Comparison of ENCODE assay signal across 8 cellular contexts in the genomic region with DNA sequence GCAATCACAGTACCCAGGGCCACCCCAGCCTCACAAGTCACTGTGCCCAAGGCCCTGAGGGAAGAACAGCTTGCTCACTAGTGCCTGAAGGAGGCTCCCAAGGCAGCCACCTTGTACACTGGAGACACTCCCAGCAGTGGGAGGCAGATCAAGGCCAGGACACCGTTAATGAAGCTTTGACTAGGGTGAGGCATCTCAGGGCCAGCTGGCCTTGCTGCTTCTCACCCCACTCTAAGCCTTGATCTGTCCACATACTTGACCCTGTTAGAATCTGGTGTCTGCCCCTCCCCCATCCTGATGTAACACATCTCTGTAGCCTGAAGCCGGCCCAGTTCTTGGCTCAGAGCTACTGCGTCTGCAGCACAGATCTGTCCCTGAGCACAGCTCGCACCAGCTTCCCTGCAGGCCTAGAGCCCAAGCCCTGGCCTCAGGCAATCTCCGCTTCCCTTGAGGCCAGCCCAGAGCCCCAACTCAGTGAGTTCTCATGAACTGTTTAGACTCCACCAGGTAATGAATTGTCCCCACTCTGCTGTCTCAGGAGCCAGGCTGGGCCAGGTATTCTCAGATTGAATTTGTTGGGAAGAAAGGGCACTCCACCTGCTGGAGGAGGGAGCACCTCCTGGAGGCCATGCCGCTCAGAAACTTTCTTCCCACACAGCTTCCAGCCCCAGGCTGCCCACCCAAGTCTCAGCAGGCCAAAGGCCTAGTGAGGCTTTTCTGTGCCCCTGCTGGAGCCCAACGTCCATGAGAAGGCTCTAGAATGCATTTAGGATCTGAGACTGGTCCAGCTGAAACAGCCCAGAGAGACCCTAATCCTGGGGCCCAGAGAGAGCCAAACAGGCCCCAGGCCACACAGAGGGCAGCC. TPM values are rescaled to one million over a fixed set of nuclear protein-coding genes. Genes with fewer than 3 reads are reported as not detected.
DNase-seq lines count a peak whose midpoint lies in the region; ATAC-seq, FAIRE-seq and TF ChIP-seq lines count a peak whose summit lies in the region.

No MANE protein-coding gene starts in this region.

- no peaks in the 10 kb centered on the region for H3K27me3 ChIP-seq in upper lobe of left lung

- CTCF ChIA-PET in activated CD4-positive, alpha-beta T cell treated with anti-CD3 and anti-CD28 coated beads, Interleukin-2, amount 10 ng/mL, durations not matched to agents 7 days and 5 days (lab: Charles Lee), result interaction anchor here (0.6 to 3.3 kb wide), 11 partner anchors 9 to 149 kb away, joined by 3 to 15 read pairs (median 4); no protein-coding TSS in a partner anchor

- no peaks in the 10 kb centered on the region for H3K36me3 Mint-ChIP-seq in activated CD4-positive, alpha-beta T cell treated with anti-CD3 and anti-CD28 coated beads, Interleukin-2, amount 10 ng/mL, durations not matched to agents 7 days and 5 days (ENCODE audit: low read depth)

- H3K27me3 Mint-ChIP-seq in activated CD4-positive, alpha-beta T cell treated with anti-CD3 and anti-CD28 coated beads, Interleukin-2, amount 10 ng/mL, durations not matched to agents 7 days and 5 days, result no peaks in the 10 kb centered on the region

- intact Hi-C loops in kidney (cut with DNase I), result no loop called here

- WGBS in upper lobe of left lung, 2 donors, result 40 to 48% methylated on average over 3 to 7 of the region's 7 CpGs

- H3K27ac ChIP-seq in kidney (ENCODE audit: low read depth in 2 of 2, low read length in 2 of 2) (peak overlapping the region in 1 of 2 donors; percentile 51), upper lobe of left lung (peak overlapping the region; percentile 32 to 82 (median 61))

- no peak for DNase-seq in activated CD4-positive, alpha-beta T cell treated with anti-CD3 and anti-CD28 coated beads, Interleukin-2, amount 10 ng/mL, durations not matched to agents 7 days and 5 days
- no peak for DNase-seq in activated CD4-positive, alpha-beta T cell treated with anti-CD3 and anti-CD28 coated beads, Interleukin-2, amount 50 U/mL, for 48 hours
- DNase-seq in astrocyte of the hippocampus (ENCODE audit: low read depth, low spot score), result peak; percentile 58
- peak; percentile 92 for DNase-seq in kidney
- DNase-seq in upper lobe of left lung, result peak in 1 of 2 donors; percentile 88
- DNase-seq in SIG-M5 treated with dmso at 0.1 percent for 504 hours (lab: John Stamatoyannopoulos, UW; ENCODE audit: unreplicated experiment), result no peak
- DNase-seq in activated CD8-positive, alpha-beta memory T cell treated with anti-CD3 and anti-CD28 coated beads, Interleukin-2, amount 50 U/mL, for 4 hours, result no peak

- FAIRE-seq in kidney (lab: Jason Lieb, UNC), result no peak

- no peak for TF ChIP-seq POLR2A in upper lobe of left lung (IDR thresholded peaks at IDR 0.05)

- TF ChIP-seq EP300 in upper lobe of left lung (IDR thresholded peaks at IDR 0.05), result peak in 1 of 4 donors; percentile 57

- H3K4me1 Mint-ChIP-seq in activated CD4-positive, alpha-beta T cell treated with anti-CD3 and anti-CD28 coated beads, Interleukin-2, amount 10 ng/mL, durations not matched to agents 7 days and 5 days, result peaks cover 14% of the 10 kb centered on the region

- peak overlapping the region in 1 of 2 donors; percentile 26 for H3K9ac ChIP-seq in kidney (ENCODE audit: low read length in 2 of 2)

- POLR2A ChIA-PET in activated CD4-positive, alpha-beta T cell treated with anti-CD3 and anti-CD28 coated beads, Interleukin-2, amount 10 ng/mL, durations not matched to agents 7 days and 5 days (lab: Charles Lee), result no interaction called here

- peak; percentile 81 to 87 for ATAC-seq in upper lobe of left lung (ENCODE audit: low FRiP score in 2 of 2)
- no peak for ATAC-seq in HG02852 (IDR thresholded peaks at IDR 0.05; ENCODE audit: unreplicated experiment)

- H3K4me1 ChIP-seq in kidney (ENCODE audit: control insufficient read depth in 1 of 2, insufficient read depth in 1 of 2, low read depth in 1 of 2, low read length in 2 of 2), result peaks cover 14 to 15% of the 10 kb centered on the region in 2 donors
- peaks cover 15 to 20% (median 17%) of the 10 kb centered on the region in 4 donors for H3K4me1 ChIP-seq in upper lobe of left lung

- peak; percentile 35 for TF ChIP-seq CTCF in kidney (IDR thresholded peaks at IDR 0.05; ENCODE audit: borderline replicate concordance, extremely low read depth, insufficient read depth)
- peak in 3 of 6 experiments; percentile 4 to 38 (median 12) for TF ChIP-seq CTCF in upper lobe of left lung (IDR thresholded peaks at IDR 0.05)

- H3K36me3 ChIP-seq in kidney (ENCODE audit: control insufficient read depth in 1 of 2, insufficient read depth in 2 of 2, low read length in 2 of 2), result no peaks in the 10 kb centered on the region
- H3K36me3 ChIP-seq in upper lobe of left lung, result no peaks in the 10 kb centered on the region

- no peaks in the 10 kb centered on the region for H3K9me3 Mint-ChIP-seq in activated CD4-positive, alpha-beta T cell treated with anti-CD3 and anti-CD28 coated beads, Interleukin-2, amount 10 ng/mL, durations not matched to agents 7 days and 5 days

- H3K4me3 ChIP-seq in kidney (ENCODE audit: low read length in 2 of 2) (no peak overlapping the region), upper lobe of left lung (no peak overlapping the region)

- H3K9me3 ChIP-seq in kidney (ENCODE audit: control insufficient read depth in 1 of 2, low read length in 2 of 2) (no peaks in the 10 kb centered on the region), upper lobe of left lung (no peaks in the 10 kb centered on the region)

- H3K27ac Mint-ChIP-seq in activated CD4-positive, alpha-beta T cell treated with anti-CD3 and anti-CD28 coated beads, Interleukin-2, amount 10 ng/mL, durations not matched to agents 7 days and 5 days, result peak overlapping the region; percentile 10

- no peak overlapping the region for H3K4me3 Mint-ChIP-seq in activated CD4-positive, alpha-beta T cell treated with anti-CD3 and anti-CD28 coated beads, Interleukin-2, amount 10 ng/mL, durations not matched to agents 7 days and 5 days

RNA-seq across cellular contexts. Expression of gene JADE2, which starts 13.4 kb away (rescaled TPM):
- total RNA-seq in activated CD4-positive, alpha-beta T cell treated with anti-CD3 and anti-CD28 coated beads, Interleukin-2, amount 10 ng/mL, durations not matched to agents 7 days and 5 days, result 10 to 100 TPM; 92.5 to 93.8 TPM
- 99.6 TPM for total RNA-seq in kidney
- polyA plus RNA-seq in kidney (ENCODE audit: insufficient read depth, low read depth, low replicate concordance), result 9.2 TPM
- total RNA-seq in upper lobe of left lung, result 100 to 1,000 TPM in 1 of 6 donors, 10 to 100 TPM in 5; 51.5 to 102 (median 69.5) TPM

Comparison
In these comparisons a context has a peak if more than half of its experiments do, and no peak if none do; other contexts are left out.
1. DNase-seq: peak in astrocyte of the hippocampus (single experiment) and kidney (single experiment); none in activated CD4-positive, alpha-beta T cell treated with anti-CD3 and anti-CD28 coated beads, Interleukin-2, amount 10 ng/mL, durations not matched to agents 7 days and 5 days (single experiment), activated CD4-positive, alpha-beta T cell treated with anti-CD3 and anti-CD28 coated beads, Interleukin-2, amount 50 U/mL, for 48 hours (0 of 2), SIG-M5 treated with dmso at 0.1 percent for 504 hours (single experiment) and activated CD8-positive, alpha-beta memory T cell treated with anti-CD3 and anti-CD28 coated beads, Interleukin-2, amount 50 U/mL, for 4 hours (single experiment).